ENCODE assay signal across 9 cellular contexts in genomic region chr14:78902010-78902623, GRCh38.
DNase-seq lines count a peak whose midpoint lies in the region; ATAC-seq, FAIRE-seq and TF ChIP-seq lines count a peak whose summit lies in the region.
"Had no signal": no experiment of that assay in that cellular context is flagged by ENCODE, and none has a peak within 500 bp of the region (broad histone marks: within the 10 kb centered on the region; RNA-seq: fewer than 3 reads in every experiment).

No MANE protein-coding gene starts in this region.

- no peak for FAIRE-seq in K562 (lab: Jason Lieb, UNC)

- 0% methylated on average over 4 of the region's 5 CpGs for WGBS in K562 (ENCODE audit: insufficient coverage, low coverage, missing lambda C conversion rate)
- WGBS in mesendoderm (ENCODE audit: extremely low coverage, insufficient coverage, low lambda C conversion rate): no CpG with 5 or more reads among the region's 5 CpGs

- H3K9me3 Mint-ChIP-seq in immature natural killer cell: peaks cover 0 to 7% (median 3%) of the 10 kb centered on the region in 6 donors

- H3K27ac Mint-ChIP-seq in immature natural killer cell: no peak overlapping the region
- H3K27ac Mint-ChIP-seq: stimulated activated naive CD8-positive, alpha-beta T cell treated with anti-CD3 and anti-CD28 coated beads, Interleukin-15, Interleukin-2, amounts not matched to agents 100 ng/mL and 50 ng/mL, for 24 hours had no signal

- H2BK15ac ChIP-seq in mesendoderm (replicated peaks; ENCODE audit: low read depth): no peak overlapping the region

- H3K56ac ChIP-seq in mesendoderm (ENCODE audit: low read length): no peak overlapping the region

- no peaks in the 10 kb centered on the region for H3K79me2 ChIP-seq in K562 (ENCODE audit: control insufficient read depth, insufficient read depth, low read length)
- H3K79me2 ChIP-seq in mesendoderm (ENCODE audit: control insufficient read depth, insufficient read depth, low read length): no peaks in the 10 kb centered on the region

- no peak overlapping the region for H3K4ac ChIP-seq in mesendoderm (ENCODE audit: low read depth, low read length)

- H2AFZ ChIP-seq in K562 (ENCODE audit: low read depth, low read length): no peak overlapping the region

- no peak overlapping the region for H2BK5ac ChIP-seq in mesendoderm (ENCODE audit: low read length)

- H4K8ac ChIP-seq in mesendoderm (ENCODE audit: low read depth, low read length): no peak overlapping the region

- no TSS peak for BruUV-seq in K562 (replicated peaks; lab: Mats Ljungman, UMichigan)

- H3K4me2 ChIP-seq in K562 (ENCODE audit: insufficient read depth, low read length): no peak overlapping the region
- H3K4me2 ChIP-seq in mesendoderm (ENCODE audit: low read length): no peak overlapping the region

- H3K36me3 Mint-ChIP-seq in immature natural killer cell: peaks cover 0 to 4% (median 0%) of the 10 kb centered on the region in 3 donors

- POLR2A ChIA-PET in K562 (lab: Yijun Ruan, JAX): no interaction called here

- H2AK5ac ChIP-seq in mesendoderm (ENCODE audit: low read length): no peak overlapping the region

- TF ChIP-seq EP300 in K562 (IDR thresholded peaks at IDR 0.05; ENCODE audit: low read length): no peak

- H3K9me1 ChIP-seq in K562 (ENCODE audit: control insufficient read depth, insufficient read depth, low read length): no peaks in the 10 kb centered on the region

- H4K20me1 ChIP-seq in K562 (replicated peaks; ENCODE audit: control insufficient read depth, insufficient read depth, low read length): no peaks in the 10 kb centered on the region

- H3K18ac ChIP-seq in mesendoderm (ENCODE audit: low read length): no peak overlapping the region

- in situ Hi-C loops in K562 (cut with MboI): no loop called here

- ATAC-seq in K562 (no peak), GM21447 (IDR thresholded peaks at IDR 0.05; ENCODE audit: unreplicated experiment) (no peak), GM21723 (IDR thresholded peaks at IDR 0.05; ENCODE audit: unreplicated experiment) (no peak)

- H3K4me1 Mint-ChIP-seq in immature natural killer cell: no peaks in the 10 kb centered on the region

- no peak overlapping the region for H3K4me3 ChIP-seq in left ventricle myocardium inferior
- H3K4me3 ChIP-seq in K562: no peak overlapping the region
- no peak overlapping the region for H3K4me3 ChIP-seq in mesendoderm (ENCODE audit: low read length)

- no peaks in the 10 kb centered on the region for H3K36me3 ChIP-seq in left ventricle myocardium inferior
- no peaks in the 10 kb centered on the region for H3K36me3 ChIP-seq in K562 (ENCODE audit: control insufficient read depth, insufficient read depth, low read length)
- H3K36me3 ChIP-seq in mesendoderm (ENCODE audit: control insufficient read depth, insufficient read depth, low read length): no peaks in the 10 kb centered on the region

- peaks cover 0 to 4% (median 0%) of the 10 kb centered on the region in 3 donors for H3K27me3 Mint-ChIP-seq in immature natural killer cell (ENCODE audit: low read depth in 3 of 3)

- H3K4me1 ChIP-seq in left ventricle myocardium inferior (no peaks in the 10 kb centered on the region), K562 (replicated peaks in 1 of 2; ENCODE audit: control insufficient read depth in 2 of 2, insufficient read depth in 2 of 2, low read length in 2 of 2) (no peaks in the 10 kb centered on the region), mesendoderm (ENCODE audit: control insufficient read depth, low read depth, low read length) (no peaks in the 10 kb centered on the region)

- no peak overlapping the region for H3K23ac ChIP-seq in mesendoderm (ENCODE audit: low read length)

- CTCF ChIA-PET in K562 (lab: Yijun Ruan, JAX; ENCODE audit: low intra/inter-chr PET ratio): no interaction called here

- H3K9me3 ChIP-seq in left ventricle myocardium inferior (replicated peaks) (no peaks in the 10 kb centered on the region), K562 (replicated peaks; ENCODE audit: control insufficient read depth, insufficient read depth, low read depth, low read length) (no peaks in the 10 kb centered on the region)

- no peak overlapping the region for H3K4me3 Mint-ChIP-seq in immature natural killer cell
- H3K4me3 Mint-ChIP-seq: stimulated activated naive CD8-positive, alpha-beta T cell treated with anti-CD3 and anti-CD28 coated beads, Interleukin-15, Interleukin-2, amounts not matched to agents 100 ng/mL and 50 ng/mL, for 24 hours had no signal

- no peak for TF ChIP-seq POLR2A in K562 (conservative IDR thresholded peaks at IDR 0.05)

- H2BK120ac ChIP-seq in mesendoderm (ENCODE audit: low read depth, low read length): no peak overlapping the region

- TF ChIP-seq CTCF in left ventricle myocardium inferior (IDR thresholded peaks at IDR 0.05; ENCODE audit: borderline replicate concordance) (peak; percentile 42), K562 (IDR thresholded peaks at IDR 0.05 in 2 of 3, conservative IDR thresholded peaks at IDR 0.05 in 1 of 3; ENCODE audit: insufficient read depth in 2 of 3, low read depth in 1 of 3, low read length in 3 of 3) (no peak)

- no peak overlapping the region for H4K5ac ChIP-seq in mesendoderm (ENCODE audit: low read length)

- DNase-seq in left ventricle myocardium inferior: peak; percentile 14
- DNase-seq in cardiac septum (ENCODE audit: low spot score): no peak
- peak; percentile 29 for DNase-seq in NCI-H1436 treated with DMSO at 0.1 percent for 48 hours (lab: John Stamatoyannopoulos, UW)
- DNase-seq in K562 (ENCODE audit: extremely low read depth in 1 of 4, low spot score in 3 of 4): peak in 3 of 4 experiments; percentile 4 to 5 (median 5)
- peak; percentile 54 for DNase-seq in mesendoderm
- no peak for DNase-seq in immature natural killer cell

- intact Hi-C loops in left ventricle myocardium inferior (cut with micrococcal nuclease): no loop called here
- intact Hi-C loops in cardiac septum (cut with DNase I): no loop called here
- intact Hi-C loops in K562 (cut with micrococcal nuclease): no loop called here

- no peak overlapping the region for H3K9ac ChIP-seq in K562 (ENCODE audit: insufficient read depth in 1 of 2, low read depth in 2 of 2, low read length in 2 of 2)
- H3K9ac ChIP-seq in mesendoderm (ENCODE audit: low read length): no peak overlapping the region

- H3K27ac ChIP-seq in left ventricle myocardium inferior (replicated peaks) (no peak overlapping the region), K562 (ENCODE audit: extremely low read depth, low read depth, low read length) (no peak overlapping the region), mesendoderm (ENCODE audit: low read depth, low read length) (no peak overlapping the region)

- H3K79me1 ChIP-seq in mesendoderm (ENCODE audit: low read length): no peaks in the 10 kb centered on the region

- H3K27me3 ChIP-seq in left ventricle myocardium inferior (ENCODE audit: low read depth) (no peaks in the 10 kb centered on the region), K562 (ENCODE audit: control insufficient read depth in 2 of 2, insufficient read depth in 2 of 2, low read length in 2 of 2) (no peaks in the 10 kb centered on the region), mesendoderm (ENCODE audit: insufficient read depth, low read length, poor library complexity) (no peaks in the 10 kb centered on the region)

- no peak for TF ChIP-seq RAD21 in K562 (CRISPR knock-in tag; conservative IDR thresholded peaks at IDR 0.05 in 1 of 2, IDR thresholded peaks at IDR 0.05 in 1 of 2)

TF ChIP-seq in K562, 482 proteins besides CTCF, POLR2A, EP300 and RAD21:
- no peak for TF ChIP-seq PHF20 (IDR thresholded peaks at IDR 0.05; ENCODE audit: partially characterized antibody)

Comparison
In these comparisons a context has a peak if more than half of its experiments do, and no peak if none do; other contexts are left out.
1. DNase-seq: peak in left ventricle myocardium inferior (single experiment), NCI-H1436 treated with DMSO at 0.1 percent for 48 hours (single experiment), K562 (3 of 4) and mesendoderm (single experiment); none in cardiac septum (single experiment) and immature natural killer cell (0 of 3).